1 cellular context compared by ENCODE assay signal in genomic region chr20:3227511-3227910, GRCh38.
TF ChIP-seq lines count a peak whose summit lies in the region.

No MANE protein-coding gene starts in this region.

TF ChIP-seq in IMR-90, 13 proteins besides CTCF, POLR2A, EP300 and RAD21 (continued from another document):
- TF ChIP-seq USF2 (IDR thresholded peaks at IDR 0.05; ENCODE audit: low read depth, low read length) (no peak), ELK1 (IDR thresholded peaks at IDR 0.05; ENCODE audit: borderline replicate concordance, low read depth, low read length) (no peak), FOS (IDR thresholded peaks at IDR 0.05; ENCODE audit: low read depth, low read length) (no peak), MAZ (IDR thresholded peaks at IDR 0.05; ENCODE audit: borderline replicate concordance, low read depth, low read length) (no peak), BHLHE40 (IDR thresholded peaks at IDR 0.05; ENCODE audit: low read depth, low read length) (no peak), RCOR1 (IDR thresholded peaks at IDR 0.05; ENCODE audit: insufficient replicate concordance, low read length) (no peak), SMC3 (IDR thresholded peaks at IDR 0.05; ENCODE audit: low read depth, low read length) (no peak), MXI1 (IDR thresholded peaks at IDR 0.05; ENCODE audit: borderline replicate concordance, low read depth, low read length) (no peak), RFX5 (IDR thresholded peaks at IDR 0.05; ENCODE audit: low read depth, low read length) (no peak), CEBPB (IDR thresholded peaks at IDR 0.05; ENCODE audit: low read depth, low read length) (no peak)
